Comparison of ENCODE assay signal across 18 cellular contexts in the genomic region with DNA sequence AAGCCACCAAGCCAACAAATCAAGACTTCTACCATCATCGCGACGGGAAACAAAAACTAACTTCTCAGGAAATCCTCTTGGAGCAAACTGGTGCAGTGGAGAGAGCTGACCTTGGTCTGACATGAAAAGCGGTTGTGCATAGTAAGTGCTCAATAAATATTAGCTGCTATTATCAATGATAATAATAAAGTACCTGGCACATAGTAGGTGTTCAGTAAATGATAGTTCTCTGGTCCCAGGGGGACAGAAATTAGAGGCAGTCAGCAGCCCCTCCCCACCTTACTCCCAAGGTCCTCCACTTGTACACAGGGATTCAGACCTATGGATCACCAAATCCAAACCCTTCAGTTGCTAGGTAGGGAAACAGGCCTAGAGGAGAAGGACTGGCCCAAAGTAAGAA. TPM values are rescaled to one million over a fixed set of nuclear protein-coding genes. Genes with fewer than 3 reads are reported as not detected.
DNase-seq lines count a peak whose midpoint lies in the region; ATAC-seq lines count a peak whose summit lies in the region.
"Had no signal": no experiment of that assay in that cellular context is flagged by ENCODE, and none has a peak within 500 bp of the region (broad histone marks: within the 10 kb centered on the region; RNA-seq: fewer than 3 reads in every experiment).

No MANE protein-coding gene starts in this region.

- H3K27me3 Mint-ChIP-seq in CD8-positive, alpha-beta memory T cell = peaks cover 0 to 1% of the 10 kb centered on the region in 2 donors
- no peaks in the 10 kb centered on the region for H3K27me3 Mint-ChIP-seq in activated CD4-positive, alpha-beta memory T cell treated with anti-CD3 and anti-CD28 coated beads for 36 hours

- no peaks in the 10 kb centered on the region for H3K9me3 ChIP-seq in BLaER1 treated with 17β-estradiol and CSF1 and Interleukin-3, amounts not matched to agents 10 nM and 100 nM (replicated peaks in 1 of 11)
- no peaks in the 10 kb centered on the region for H3K9me3 ChIP-seq in CD8-positive, alpha-beta memory T cell (ENCODE audit: low read length)

- H3K27me3 ChIP-seq in BLaER1 treated with 17β-estradiol and CSF1 and Interleukin-3, amounts not matched to agents 10 nM and 100 nM = no peaks in the 10 kb centered on the region
- no peaks in the 10 kb centered on the region for H3K27me3 ChIP-seq in CD8-positive, alpha-beta memory T cell (ENCODE audit: insufficient read depth, low read length, poor library complexity, severe bottlenecking)
- H3K27me3 ChIP-seq in layer of hippocampus (ENCODE audit: control insufficient read depth, insufficient read depth, low read length) = no peaks in the 10 kb centered on the region

- intact Hi-C loops in activated CD4-positive, alpha-beta memory T cell treated with anti-CD3 and anti-CD28 coated beads for 36 hours (cut with micrococcal nuclease) = no loop called here

- peak overlapping the region; percentile 94 to 100 (median 98) for H3K4me2 ChIP-seq in BLaER1 treated with 17β-estradiol and CSF1 and Interleukin-3, amounts not matched to agents 10 nM and 100 nM
- H3K4me2 ChIP-seq: smooth muscle cell had no signal

- no peaks in the 10 kb centered on the region for H3K9me3 Mint-ChIP-seq in CD8-positive, alpha-beta memory T cell
- H3K9me3 Mint-ChIP-seq in activated CD4-positive, alpha-beta memory T cell treated with anti-CD3 and anti-CD28 coated beads for 36 hours = no peaks in the 10 kb centered on the region
- H3K9me3 Mint-ChIP-seq: type B pancreatic cell had no signal

- DNase-seq in CD8-positive, alpha-beta memory T cell = no peak
- DNase-seq in activated CD4-positive, alpha-beta memory T cell treated with anti-CD3 and anti-CD28 coated beads for 36 hours = no peak
- DNase-seq in stimulated activated CD4-positive, alpha-beta T cell treated with anti-CD3 and anti-CD28 coated beads, Interleukin-1b, Interleukin-23, amount 100 ng/mL, for 48 hours = no peak
- DNase-seq: AML-193, amygdala, DMS53, foreskin fibroblast, left ventricle myocardium superior, NCI-H1048, posterior cingulate gyrus had no signal

- ATAC-seq in GM18519 (IDR thresholded peaks at IDR 0.05; ENCODE audit: low FRiP score, unreplicated experiment) (no peak), HG02852 (IDR thresholded peaks at IDR 0.05; ENCODE audit: unreplicated experiment) (no peak), GM21367 (IDR thresholded peaks at IDR 0.05; ENCODE audit: unreplicated experiment) (no peak)
- ATAC-seq: left ventricle myocardium superior had no signal

- POLR2A ChIA-PET in CD8-positive, alpha-beta memory T cell (lab: Charles Lee) = interaction anchor here (0.7 to 2.3 kb wide), 3 partner anchors 17 to 124 kb away, joined by 3 to 15 read pairs (median 4); no protein-coding TSS in a partner anchor
- POLR2A ChIA-PET in activated CD4-positive, alpha-beta memory T cell treated with anti-CD3 and anti-CD28 coated beads for 36 hours (lab: Charles Lee) = interaction anchor here (6.4 kb wide), 1 partner anchor 15 kb away, joined by 116 read pairs; no protein-coding TSS in a partner anchor

- peak overlapping the region in 7 of 8 donors; percentile 71 to 99 (median 97) for H3K27ac Mint-ChIP-seq in CD8-positive, alpha-beta memory T cell
- H3K27ac Mint-ChIP-seq in activated CD4-positive, alpha-beta memory T cell treated with anti-CD3 and anti-CD28 coated beads for 36 hours = peak overlapping the region; percentile 99
- H3K27ac Mint-ChIP-seq: type B pancreatic cell had no signal

- H3K27ac ChIP-seq in BLaER1 treated with 17β-estradiol and CSF1 and Interleukin-3, amounts not matched to agents 10 nM and 100 nM = peak overlapping the region; percentile 98 to 100 (median 100)
- no peak overlapping the region for H3K27ac ChIP-seq in CD8-positive, alpha-beta memory T cell (ENCODE audit: low read depth, low read length)
- H3K27ac ChIP-seq in layer of hippocampus (ENCODE audit: low read depth, low read length) = peak overlapping the region; percentile 4

- peak overlapping the region in 4 of 7 donors; percentile 8 to 85 (median 33) for H3K4me3 Mint-ChIP-seq in CD8-positive, alpha-beta memory T cell
- no peak overlapping the region for H3K4me3 Mint-ChIP-seq in activated CD4-positive, alpha-beta memory T cell treated with anti-CD3 and anti-CD28 coated beads for 36 hours
- H3K4me3 Mint-ChIP-seq: type B pancreatic cell had no signal

- H3K9ac ChIP-seq in BLaER1 treated with 17β-estradiol and CSF1 and Interleukin-3, amounts not matched to agents 10 nM and 100 nM = peak overlapping the region; percentile 51 to 99 (median 80); a peak in 21 of 22 replicates

- CTCF ChIA-PET in CD8-positive, alpha-beta memory T cell (lab: Charles Lee) = interaction anchor here (18.5 kb wide), 1 partner anchor 18 kb away, joined by 1086 read pairs; no protein-coding TSS in a partner anchor
- CTCF ChIA-PET in activated CD4-positive, alpha-beta memory T cell treated with anti-CD3 and anti-CD28 coated beads for 36 hours (lab: Charles Lee) = interaction anchor here (0.9 to 22.0 kb wide), 3 partner anchors 9 to 126 kb away, joined by 3 to 1220 read pairs (median 3); no protein-coding TSS in a partner anchor

- peaks cover 98 to 100% (median 100%) of the 10 kb centered on the region in 10 experiments for H3K4me1 ChIP-seq in BLaER1 treated with 17β-estradiol and CSF1 and Interleukin-3, amounts not matched to agents 10 nM and 100 nM
- H3K4me1 ChIP-seq in CD8-positive, alpha-beta memory T cell (ENCODE audit: insufficient read depth, low read length) = peaks cover 74% of the 10 kb centered on the region

- no peaks in the 10 kb centered on the region for H3K36me3 Mint-ChIP-seq in CD8-positive, alpha-beta memory T cell
- H3K36me3 Mint-ChIP-seq in activated CD4-positive, alpha-beta memory T cell treated with anti-CD3 and anti-CD28 coated beads for 36 hours = peaks cover 2% of the 10 kb centered on the region
- H3K36me3 Mint-ChIP-seq: type B pancreatic cell had no signal

- H4K20me1 ChIP-seq in BLaER1 treated with 17β-estradiol and CSF1 and Interleukin-3, amounts not matched to agents 10 nM and 100 nM = no peaks in the 10 kb centered on the region; a peak in 1 of 22 replicates

- H3K36me3 ChIP-seq in BLaER1 treated with 17β-estradiol and CSF1 and Interleukin-3, amounts not matched to agents 10 nM and 100 nM = no peaks in the 10 kb centered on the region
- H3K36me3 ChIP-seq in CD8-positive, alpha-beta memory T cell (ENCODE audit: insufficient read depth, low read length) = no peaks in the 10 kb centered on the region

- peak overlapping the region in 2 of 10 experiments; percentile 10 to 16; a peak in 1 of 20 replicates for H3K4me3 ChIP-seq in BLaER1 treated with 17β-estradiol and CSF1 and Interleukin-3, amounts not matched to agents 10 nM and 100 nM
- no peak overlapping the region for H3K4me3 ChIP-seq in CD8-positive, alpha-beta memory T cell (ENCODE audit: low read length)
- H3K4me3 ChIP-seq: smooth muscle cell had no signal

- peaks cover 60 to 84% (median 79%) of the 10 kb centered on the region in 3 donors for H3K4me1 Mint-ChIP-seq in CD8-positive, alpha-beta memory T cell
- peaks cover 77% of the 10 kb centered on the region for H3K4me1 Mint-ChIP-seq in activated CD4-positive, alpha-beta memory T cell treated with anti-CD3 and anti-CD28 coated beads for 36 hours (ENCODE audit: low read depth)

RNA-seq across cellular contexts. Expression of a gene that starts 6.0 kb away (rescaled TPM):
- 100 to 1,000 TPM; 288 to 294 TPM for total RNA-seq in CD8-positive, alpha-beta memory T cell
- polyA plus RNA-seq in CD8-positive, alpha-beta memory T cell = 154 TPM
- 100 to 1,000 TPM; 260 to 262 TPM for total RNA-seq in activated CD4-positive, alpha-beta memory T cell treated with anti-CD3 and anti-CD28 coated beads for 36 hours

RNA-seq across cellular contexts. Expression of a gene that starts 27.2 kb away (rescaled TPM):
- not detected for total RNA-seq in CD8-positive, alpha-beta memory T cell
- not detected for polyA plus RNA-seq in CD8-positive, alpha-beta memory T cell
- not detected for total RNA-seq in activated CD4-positive, alpha-beta memory T cell treated with anti-CD3 and anti-CD28 coated beads for 36 hours
- total RNA-seq: cerebellum, left ventricle myocardium superior, smooth muscle cell had no signal
- polyA plus RNA-seq: smooth muscle cell had no signal

RNA-seq across cellular contexts. Expression of a gene that starts 36.7 kb away (rescaled TPM):
- total RNA-seq in CD8-positive, alpha-beta memory T cell = under 1 TPM in 1 of 2 experiments, not detected in 1; 0.27 TPM
- not detected for polyA plus RNA-seq in CD8-positive, alpha-beta memory T cell
- total RNA-seq in activated CD4-positive, alpha-beta memory T cell treated with anti-CD3 and anti-CD28 coated beads for 36 hours = not detected
- total RNA-seq: smooth muscle cell had no signal
- polyA plus RNA-seq: smooth muscle cell had no signal

RNA-seq across cellular contexts. Expression of a gene that starts 50.5 kb away (rescaled TPM):
- not detected for total RNA-seq in CD8-positive, alpha-beta memory T cell
- not detected for polyA plus RNA-seq in CD8-positive, alpha-beta memory T cell
- not detected for total RNA-seq in activated CD4-positive, alpha-beta memory T cell treated with anti-CD3 and anti-CD28 coated beads for 36 hours
- polyA plus RNA-seq: smooth muscle cell had no signal

RNA-seq across cellular contexts. Expression of a gene that starts 50.6 kb away (rescaled TPM):
- total RNA-seq in CD8-positive, alpha-beta memory T cell = 1 to 10 TPM; 2.4 to 2.6 TPM
- polyA plus RNA-seq in CD8-positive, alpha-beta memory T cell = 0.09 TPM
- 1 to 10 TPM in 1 of 2 experiments, under 1 TPM in 1; 0.64 to 1.1 TPM for total RNA-seq in activated CD4-positive, alpha-beta memory T cell treated with anti-CD3 and anti-CD28 coated beads for 36 hours
